1 cellular context compared by ENCODE assay signal in the genomic region with DNA sequence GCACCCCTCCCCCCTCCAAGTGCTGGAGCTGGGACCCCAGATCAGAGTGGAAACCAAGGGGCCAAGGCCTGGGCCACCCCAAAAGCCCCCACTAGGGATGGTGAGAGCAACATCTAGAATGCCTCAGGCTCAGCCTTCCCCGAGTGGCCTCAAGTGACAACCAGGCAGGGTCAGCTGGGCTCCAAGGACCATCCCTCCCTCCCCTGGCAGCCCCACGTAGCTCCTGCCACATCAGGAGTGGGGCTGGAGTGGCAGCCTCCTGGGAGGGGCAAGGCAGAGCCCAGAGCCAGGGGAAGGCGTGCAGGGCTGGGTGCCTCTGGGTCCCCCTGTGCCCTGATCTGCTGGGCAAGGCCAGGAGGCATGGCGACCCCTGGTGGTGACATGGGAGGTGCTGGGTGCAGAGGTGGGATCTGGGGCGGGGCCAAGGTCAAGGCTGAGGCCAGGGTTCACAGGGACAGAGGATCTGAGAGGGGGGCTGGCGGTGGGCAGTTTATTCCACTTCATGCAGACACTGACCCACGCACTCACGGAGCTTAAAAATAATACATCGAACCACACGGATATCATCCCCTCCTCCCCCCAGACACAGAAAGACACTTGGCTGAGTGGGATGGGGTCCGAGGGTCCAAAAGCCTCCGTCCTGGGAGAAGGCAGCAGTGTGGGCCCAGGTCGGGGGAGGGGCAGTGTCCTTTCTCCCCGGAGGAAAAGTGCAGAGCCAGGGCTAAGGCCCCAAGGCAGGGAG.
A peak's percentile ranks its signal among the peaks of the same experiment; 100 is the strongest.
TF ChIP-seq lines count a peak whose summit lies in the region.

No MANE protein-coding gene starts in this region.

TF ChIP-seq in HepG2, 621 proteins besides CTCF, POLR2A, EP300 and RAD21 (continued from another document and continues in another):
- TF ChIP-seq, protein P1, sequence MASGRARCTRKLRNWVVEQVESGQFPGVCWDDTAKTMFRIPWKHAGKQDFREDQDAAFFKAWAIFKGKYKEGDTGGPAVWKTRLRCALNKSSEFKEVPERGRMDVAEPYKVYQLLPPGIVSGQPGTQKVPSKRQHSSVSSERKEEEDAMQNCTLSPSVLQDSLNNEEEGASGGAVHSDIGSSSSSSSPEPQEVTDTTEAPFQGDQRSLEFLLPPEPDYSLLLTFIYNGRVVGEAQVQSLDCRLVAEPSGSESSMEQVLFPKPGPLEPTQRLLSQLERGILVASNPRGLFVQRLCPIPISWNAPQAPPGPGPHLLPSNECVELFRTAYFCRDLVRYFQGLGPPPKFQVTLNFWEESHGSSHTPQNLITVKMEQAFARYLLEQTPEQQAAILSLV (CRISPR knock-in tag; IDR thresholded peaks at IDR 0.05; ENCODE audit: borderline replicate concordance): peak; percentile 81
- TF ChIP-seq, protein P2, sequence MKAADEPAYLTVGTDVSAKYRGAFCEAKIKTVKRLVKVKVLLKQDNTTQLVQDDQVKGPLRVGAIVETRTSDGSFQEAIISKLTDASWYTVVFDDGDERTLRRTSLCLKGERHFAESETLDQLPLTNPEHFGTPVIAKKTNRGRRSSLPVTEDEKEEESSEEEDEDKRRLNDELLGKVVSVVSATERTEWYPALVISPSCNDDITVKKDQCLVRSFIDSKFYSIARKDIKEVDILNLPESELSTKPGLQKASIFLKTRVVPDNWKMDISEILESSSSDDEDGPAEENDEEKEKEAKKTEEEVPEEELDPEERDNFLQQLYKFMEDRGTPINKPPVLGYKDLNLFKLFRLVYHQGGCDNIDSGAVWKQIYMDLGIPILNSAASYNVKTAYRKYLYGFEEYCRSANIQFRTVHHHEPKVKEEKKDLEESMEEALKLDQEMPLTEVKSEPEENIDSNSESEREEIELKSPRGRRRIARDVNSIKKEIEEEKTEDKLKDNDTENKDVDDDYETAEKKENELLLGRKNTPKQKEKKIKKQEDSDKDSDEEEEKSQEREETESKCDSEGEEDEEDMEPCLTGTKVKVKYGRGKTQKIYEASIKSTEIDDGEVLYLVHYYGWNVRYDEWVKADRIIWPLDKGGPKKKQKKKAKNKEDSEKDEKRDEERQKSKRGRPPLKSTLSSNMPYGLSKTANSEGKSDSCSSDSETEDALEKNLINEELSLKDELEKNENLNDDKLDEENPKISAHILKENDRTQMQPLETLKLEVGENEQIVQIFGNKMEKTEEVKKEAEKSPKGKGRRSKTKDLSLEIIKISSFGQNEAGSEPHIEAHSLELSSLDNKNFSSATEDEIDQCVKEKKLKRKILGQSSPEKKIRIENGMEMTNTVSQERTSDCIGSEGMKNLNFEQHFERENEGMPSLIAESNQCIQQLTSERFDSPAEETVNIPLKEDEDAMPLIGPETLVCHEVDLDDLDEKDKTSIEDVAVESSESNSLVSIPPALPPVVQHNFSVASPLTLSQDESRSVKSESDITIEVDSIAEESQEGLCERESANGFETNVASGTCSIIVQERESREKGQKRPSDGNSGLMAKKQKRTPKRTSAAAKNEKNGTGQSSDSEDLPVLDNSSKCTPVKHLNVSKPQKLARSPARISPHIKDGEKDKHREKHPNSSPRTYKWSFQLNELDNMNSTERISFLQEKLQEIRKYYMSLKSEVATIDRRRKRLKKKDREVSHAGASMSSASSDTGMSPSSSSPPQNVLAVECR (CRISPR knock-in tag; IDR thresholded peaks at IDR 0.05; ENCODE audit: borderline replicate concordance): peak; percentile 34; the same call in 1 of the 2 replicates
- TF ChIP-seq ZNF260 (CRISPR knock-in tag; IDR thresholded peaks at IDR 0.05; ENCODE audit: borderline replicate concordance, low read depth): no peak
- TF ChIP-seq EEA1 (CRISPR knock-in tag; IDR thresholded peaks at IDR 0.05; ENCODE audit: borderline replicate concordance): 0 out of 2 replicates have a peak, but pooled peaks have one; percentile 71
- TF ChIP-seq SOX6 (IDR thresholded peaks at IDR 0.05): no peak
- TF ChIP-seq SOX6 (CRISPR knock-in tag; IDR thresholded peaks at IDR 0.05): peak; percentile 78
- TF ChIP-seq ZBTB21 (CRISPR knock-in tag; IDR thresholded peaks at IDR 0.05): 0 out of 2 replicates have a peak, but pooled peaks have one; percentile 27
- 0 out of 2 replicates have a peak, but pooled peaks have one; percentile 68 for TF ChIP-seq KLF15 (CRISPR knock-in tag; IDR thresholded peaks at IDR 0.05; ENCODE audit: borderline replicate concordance)
- TF ChIP-seq EED (CRISPR knock-in tag; IDR thresholded peaks at IDR 0.05): no peak
- TF ChIP-seq ZNF432 (CRISPR knock-in tag; IDR thresholded peaks at IDR 0.05; ENCODE audit: borderline replicate concordance): no peak
- no peak for TF ChIP-seq GTF2F1 (IDR thresholded peaks at IDR 0.05; ENCODE audit: low read length)
- no peak for TF ChIP-seq ZNF75D (CRISPR knock-in tag; IDR thresholded peaks at IDR 0.05; ENCODE audit: borderline replicate concordance)
- peak; percentile 89 for TF ChIP-seq HDAC1 (CRISPR knock-in tag; IDR thresholded peaks at IDR 0.05)
- TF ChIP-seq ZNF672 (CRISPR knock-in tag; IDR thresholded peaks at IDR 0.05): no peak
- TF ChIP-seq SP2 (CRISPR knock-in tag; IDR thresholded peaks at IDR 0.05): no peak
- TF ChIP-seq NFYB (CRISPR knock-in tag; IDR thresholded peaks at IDR 0.05): no peak
- no peak for TF ChIP-seq ZNF343 (CRISPR knock-in tag; IDR thresholded peaks at IDR 0.05)
- TF ChIP-seq PHF20 (CRISPR knock-in tag; IDR thresholded peaks at IDR 0.05): no peak
- peak; percentile 82 for TF ChIP-seq TOPORS (CRISPR knock-in tag; IDR thresholded peaks at IDR 0.05)
- TF ChIP-seq SPEN (CRISPR knock-in tag; IDR thresholded peaks at IDR 0.05; ENCODE audit: low read depth): peak; percentile 81
- TF ChIP-seq TBX2 (CRISPR knock-in tag; IDR thresholded peaks at IDR 0.05; ENCODE audit: borderline replicate concordance): peak; percentile 65; the same call in 1 of the 2 replicates
- no peak; the same call in 1 of the 2 replicates for TF ChIP-seq ZZZ3 (CRISPR knock-in tag; IDR thresholded peaks at IDR 0.05; ENCODE audit: borderline replicate concordance)
- TF ChIP-seq, protein P3, sequence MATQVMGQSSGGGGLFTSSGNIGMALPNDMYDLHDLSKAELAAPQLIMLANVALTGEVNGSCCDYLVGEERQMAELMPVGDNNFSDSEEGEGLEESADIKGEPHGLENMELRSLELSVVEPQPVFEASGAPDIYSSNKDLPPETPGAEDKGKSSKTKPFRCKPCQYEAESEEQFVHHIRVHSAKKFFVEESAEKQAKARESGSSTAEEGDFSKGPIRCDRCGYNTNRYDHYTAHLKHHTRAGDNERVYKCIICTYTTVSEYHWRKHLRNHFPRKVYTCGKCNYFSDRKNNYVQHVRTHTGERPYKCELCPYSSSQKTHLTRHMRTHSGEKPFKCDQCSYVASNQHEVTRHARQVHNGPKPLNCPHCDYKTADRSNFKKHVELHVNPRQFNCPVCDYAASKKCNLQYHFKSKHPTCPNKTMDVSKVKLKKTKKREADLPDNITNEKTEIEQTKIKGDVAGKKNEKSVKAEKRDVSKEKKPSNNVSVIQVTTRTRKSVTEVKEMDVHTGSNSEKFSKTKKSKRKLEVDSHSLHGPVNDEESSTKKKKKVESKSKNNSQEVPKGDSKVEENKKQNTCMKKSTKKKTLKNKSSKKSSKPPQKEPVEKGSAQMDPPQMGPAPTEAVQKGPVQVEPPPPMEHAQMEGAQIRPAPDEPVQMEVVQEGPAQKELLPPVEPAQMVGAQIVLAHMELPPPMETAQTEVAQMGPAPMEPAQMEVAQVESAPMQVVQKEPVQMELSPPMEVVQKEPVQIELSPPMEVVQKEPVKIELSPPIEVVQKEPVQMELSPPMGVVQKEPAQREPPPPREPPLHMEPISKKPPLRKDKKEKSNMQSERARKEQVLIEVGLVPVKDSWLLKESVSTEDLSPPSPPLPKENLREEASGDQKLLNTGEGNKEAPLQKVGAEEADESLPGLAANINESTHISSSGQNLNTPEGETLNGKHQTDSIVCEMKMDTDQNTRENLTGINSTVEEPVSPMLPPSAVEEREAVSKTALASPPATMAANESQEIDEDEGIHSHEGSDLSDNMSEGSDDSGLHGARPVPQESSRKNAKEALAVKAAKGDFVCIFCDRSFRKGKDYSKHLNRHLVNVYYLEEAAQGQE (IDR thresholded peaks at IDR 0.05; ENCODE audit: borderline replicate concordance in 1 of 2, low read depth in 1 of 2, low read length in 2 of 2): peak in 1 of 2 experiments; percentile 26; a peak in 1 of 4 replicates
- no peak for TF ChIP-seq KLF11 (CRISPR knock-in tag; IDR thresholded peaks at IDR 0.05)
- no peak for TF ChIP-seq ATAD3A (CRISPR knock-in tag; IDR thresholded peaks at IDR 0.05)
- TF ChIP-seq ZNF7 (CRISPR knock-in tag; IDR thresholded peaks at IDR 0.05): no peak
- TF ChIP-seq, protein P4, sequence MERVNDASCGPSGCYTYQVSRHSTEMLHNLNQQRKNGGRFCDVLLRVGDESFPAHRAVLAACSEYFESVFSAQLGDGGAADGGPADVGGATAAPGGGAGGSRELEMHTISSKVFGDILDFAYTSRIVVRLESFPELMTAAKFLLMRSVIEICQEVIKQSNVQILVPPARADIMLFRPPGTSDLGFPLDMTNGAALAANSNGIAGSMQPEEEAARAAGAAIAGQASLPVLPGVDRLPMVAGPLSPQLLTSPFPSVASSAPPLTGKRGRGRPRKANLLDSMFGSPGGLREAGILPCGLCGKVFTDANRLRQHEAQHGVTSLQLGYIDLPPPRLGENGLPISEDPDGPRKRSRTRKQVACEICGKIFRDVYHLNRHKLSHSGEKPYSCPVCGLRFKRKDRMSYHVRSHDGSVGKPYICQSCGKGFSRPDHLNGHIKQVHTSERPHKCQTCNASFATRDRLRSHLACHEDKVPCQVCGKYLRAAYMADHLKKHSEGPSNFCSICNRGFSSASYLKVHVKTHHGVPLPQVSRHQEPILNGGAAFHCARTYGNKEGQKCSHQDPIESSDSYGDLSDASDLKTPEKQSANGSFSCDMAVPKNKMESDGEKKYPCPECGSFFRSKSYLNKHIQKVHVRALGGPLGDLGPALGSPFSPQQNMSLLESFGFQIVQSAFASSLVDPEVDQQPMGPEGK (CRISPR knock-in tag; IDR thresholded peaks at IDR 0.05): peak; percentile 96
- TF ChIP-seq KAT8 (CRISPR knock-in tag; IDR thresholded peaks at IDR 0.05): peak; percentile 43; the same call in 1 of the 2 replicates
- TF ChIP-seq, protein P5, sequence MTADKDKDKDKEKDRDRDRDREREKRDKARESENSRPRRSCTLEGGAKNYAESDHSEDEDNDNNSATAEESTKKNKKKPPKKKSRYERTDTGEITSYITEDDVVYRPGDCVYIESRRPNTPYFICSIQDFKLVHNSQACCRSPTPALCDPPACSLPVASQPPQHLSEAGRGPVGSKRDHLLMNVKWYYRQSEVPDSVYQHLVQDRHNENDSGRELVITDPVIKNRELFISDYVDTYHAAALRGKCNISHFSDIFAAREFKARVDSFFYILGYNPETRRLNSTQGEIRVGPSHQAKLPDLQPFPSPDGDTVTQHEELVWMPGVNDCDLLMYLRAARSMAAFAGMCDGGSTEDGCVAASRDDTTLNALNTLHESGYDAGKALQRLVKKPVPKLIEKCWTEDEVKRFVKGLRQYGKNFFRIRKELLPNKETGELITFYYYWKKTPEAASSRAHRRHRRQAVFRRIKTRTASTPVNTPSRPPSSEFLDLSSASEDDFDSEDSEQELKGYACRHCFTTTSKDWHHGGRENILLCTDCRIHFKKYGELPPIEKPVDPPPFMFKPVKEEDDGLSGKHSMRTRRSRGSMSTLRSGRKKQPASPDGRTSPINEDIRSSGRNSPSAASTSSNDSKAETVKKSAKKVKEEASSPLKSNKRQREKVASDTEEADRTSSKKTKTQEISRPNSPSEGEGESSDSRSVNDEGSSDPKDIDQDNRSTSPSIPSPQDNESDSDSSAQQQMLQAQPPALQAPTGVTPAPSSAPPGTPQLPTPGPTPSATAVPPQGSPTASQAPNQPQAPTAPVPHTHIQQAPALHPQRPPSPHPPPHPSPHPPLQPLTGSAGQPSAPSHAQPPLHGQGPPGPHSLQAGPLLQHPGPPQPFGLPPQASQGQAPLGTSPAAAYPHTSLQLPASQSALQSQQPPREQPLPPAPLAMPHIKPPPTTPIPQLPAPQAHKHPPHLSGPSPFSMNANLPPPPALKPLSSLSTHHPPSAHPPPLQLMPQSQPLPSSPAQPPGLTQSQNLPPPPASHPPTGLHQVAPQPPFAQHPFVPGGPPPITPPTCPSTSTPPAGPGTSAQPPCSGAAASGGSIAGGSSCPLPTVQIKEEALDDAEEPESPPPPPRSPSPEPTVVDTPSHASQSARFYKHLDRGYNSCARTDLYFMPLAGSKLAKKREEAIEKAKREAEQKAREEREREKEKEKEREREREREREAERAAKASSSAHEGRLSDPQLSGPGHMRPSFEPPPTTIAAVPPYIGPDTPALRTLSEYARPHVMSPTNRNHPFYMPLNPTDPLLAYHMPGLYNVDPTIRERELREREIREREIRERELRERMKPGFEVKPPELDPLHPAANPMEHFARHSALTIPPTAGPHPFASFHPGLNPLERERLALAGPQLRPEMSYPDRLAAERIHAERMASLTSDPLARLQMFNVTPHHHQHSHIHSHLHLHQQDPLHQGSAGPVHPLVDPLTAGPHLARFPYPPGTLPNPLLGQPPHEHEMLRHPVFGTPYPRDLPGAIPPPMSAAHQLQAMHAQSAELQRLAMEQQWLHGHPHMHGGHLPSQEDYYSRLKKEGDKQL (CRISPR knock-in tag; IDR thresholded peaks at IDR 0.05; ENCODE audit: low read depth): 0 out of 2 replicates have a peak, but pooled peaks have one; percentile 54
- TF ChIP-seq SRSF1 (optimal IDR thresholded peaks at IDR 0.05; ENCODE audit: low read depth, low read length): no peak
- peak; percentile 77; the same call in 1 of the 2 replicates for TF ChIP-seq ZNF598 (CRISPR knock-in tag; IDR thresholded peaks at IDR 0.05; ENCODE audit: borderline replicate concordance)
- no peak for TF ChIP-seq ZNF816 (CRISPR knock-in tag; IDR thresholded peaks at IDR 0.05; ENCODE audit: borderline replicate concordance)
- TF ChIP-seq, protein P6, sequence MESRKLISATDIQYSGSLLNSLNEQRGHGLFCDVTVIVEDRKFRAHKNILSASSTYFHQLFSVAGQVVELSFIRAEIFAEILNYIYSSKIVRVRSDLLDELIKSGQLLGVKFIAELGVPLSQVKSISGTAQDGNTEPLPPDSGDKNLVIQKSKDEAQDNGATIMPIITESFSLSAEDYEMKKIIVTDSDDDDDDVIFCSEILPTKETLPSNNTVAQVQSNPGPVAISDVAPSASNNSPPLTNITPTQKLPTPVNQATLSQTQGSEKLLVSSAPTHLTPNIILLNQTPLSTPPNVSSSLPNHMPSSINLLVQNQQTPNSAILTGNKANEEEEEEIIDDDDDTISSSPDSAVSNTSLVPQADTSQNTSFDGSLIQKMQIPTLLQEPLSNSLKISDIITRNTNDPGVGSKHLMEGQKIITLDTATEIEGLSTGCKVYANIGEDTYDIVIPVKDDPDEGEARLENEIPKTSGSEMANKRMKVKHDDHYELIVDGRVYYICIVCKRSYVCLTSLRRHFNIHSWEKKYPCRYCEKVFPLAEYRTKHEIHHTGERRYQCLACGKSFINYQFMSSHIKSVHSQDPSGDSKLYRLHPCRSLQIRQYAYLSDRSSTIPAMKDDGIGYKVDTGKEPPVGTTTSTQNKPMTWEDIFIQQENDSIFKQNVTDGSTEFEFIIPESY (CRISPR knock-in tag; IDR thresholded peaks at IDR 0.05): peak; percentile 87
- TF ChIP-seq ZNF30 (CRISPR knock-in tag; IDR thresholded peaks at IDR 0.05): no peak
- peak; percentile 14 for TF ChIP-seq ZNF883 (CRISPR knock-in tag; IDR thresholded peaks at IDR 0.05; ENCODE audit: not compliant biosample characterization)
- TF ChIP-seq IRF2 (CRISPR knock-in tag; IDR thresholded peaks at IDR 0.05): peak; percentile 94
- peak; percentile 79; the same call in 1 of the 2 replicates for TF ChIP-seq MIER3 (CRISPR knock-in tag; IDR thresholded peaks at IDR 0.05; ENCODE audit: borderline replicate concordance)
- no peak for TF ChIP-seq U2AF1 (optimal IDR thresholded peaks at IDR 0.05; ENCODE audit: low read depth, low read length)
